ENCODE assay signal across 13 cellular contexts in the genomic region with DNA sequence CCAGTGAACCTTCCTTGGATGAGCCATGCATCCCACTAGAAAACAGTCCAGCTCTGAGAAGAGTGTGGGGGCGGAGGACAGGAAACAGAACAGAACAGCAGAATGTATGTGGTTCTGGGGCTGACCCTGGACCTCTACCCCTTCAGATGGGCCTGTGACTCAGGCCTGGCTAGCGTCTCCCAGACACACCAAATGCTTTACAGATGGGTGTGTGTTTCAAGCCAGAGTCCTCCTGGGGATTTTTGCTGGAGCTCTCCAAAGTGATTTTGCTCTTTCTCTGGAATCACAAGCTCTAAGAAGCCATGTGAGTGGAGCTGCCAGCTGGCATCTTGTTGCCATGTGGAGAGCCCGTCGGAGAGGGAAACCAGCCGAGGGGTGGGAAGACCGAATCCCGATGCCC. TPM values are rescaled to one million over a fixed set of nuclear protein-coding genes. Genes with fewer than 3 reads are reported as not detected.
DNase-seq lines count a peak whose midpoint lies in the region; ATAC-seq and TF ChIP-seq lines count a peak whose summit lies in the region.
"Had no signal": no experiment of that assay in that cellular context is flagged by ENCODE, and none has a peak within 500 bp of the region (broad histone marks: within the 10 kb centered on the region; RNA-seq: fewer than 3 reads in every experiment).

No MANE protein-coding gene starts in this region.

- peak overlapping the region; percentile 73 for H3K27ac Mint-ChIP-seq in osteocyte (ENCODE audit: unreplicated experiment)
- H3K27ac Mint-ChIP-seq: activated CD8-positive, alpha-beta T cell treated with anti-CD3 and anti-CD28 coated beads for 36 hours had no signal

- H3K4me3 ChIP-seq in BLaER1: no peak overlapping the region
- no peak overlapping the region for H3K4me3 ChIP-seq in RWPE2 (ENCODE audit: severe bottlenecking)
- H3K4me3 ChIP-seq in fibroblast of villous mesenchyme (ENCODE audit: low read depth, low read length): no peak overlapping the region
- H3K4me3 ChIP-seq: SK-N-MC had no signal

- TF ChIP-seq CTCF in RWPE2 (IDR thresholded peaks at IDR 0.05; ENCODE audit: poor library complexity, severe bottlenecking) (no peak), fibroblast of villous mesenchyme (IDR thresholded peaks at IDR 0.05; ENCODE audit: insufficient read depth, low read depth, low read length) (no peak), osteocyte (IDR thresholded peaks at IDR 0.05) (no peak)

- no peak overlapping the region for H3K4me3 Mint-ChIP-seq in osteocyte (ENCODE audit: unreplicated experiment)
- H3K4me3 Mint-ChIP-seq: activated CD8-positive, alpha-beta T cell treated with anti-CD3 and anti-CD28 coated beads for 36 hours; central memory CD8-positive, alpha-beta T cell; stimulated activated naive CD8-positive, alpha-beta T cell treated with anti-CD3 and anti-CD28 coated beads, Interleukin-15, amount 100 ng/mL, for 72 hours had no signal

- H3K9ac ChIP-seq in BLaER1: no peak overlapping the region

- no peaks in the 10 kb centered on the region for H3K9me3 Mint-ChIP-seq in osteocyte (ENCODE audit: unreplicated experiment)
- H3K9me3 Mint-ChIP-seq: activated CD8-positive, alpha-beta T cell treated with anti-CD3 and anti-CD28 coated beads for 36 hours; central memory CD8-positive, alpha-beta T cell; stimulated activated naive CD8-positive, alpha-beta T cell treated with anti-CD3 and anti-CD28 coated beads, Interleukin-15, amount 100 ng/mL, for 72 hours had no signal

- H3K36me3 ChIP-seq in BLaER1 (peaks cover 13% of the 10 kb centered on the region; the same call in 1 of the 2 replicates), RWPE2 (ENCODE audit: low read depth) (no peaks in the 10 kb centered on the region)

- peak; percentile 34; the same call in 2 of the 3 replicates for ATAC-seq in RWPE2 (ENCODE audit: low read depth)
- ATAC-seq in HG03460 (IDR thresholded peaks at IDR 0.05; ENCODE audit: unreplicated experiment): no peak
- ATAC-seq in HG02884 (IDR thresholded peaks at IDR 0.05; ENCODE audit: unreplicated experiment): no peak
- ATAC-seq: activated CD8-positive, alpha-beta T cell treated with anti-CD3 and anti-CD28 coated beads for 36 hours; stimulated activated naive CD8-positive, alpha-beta T cell treated with anti-CD3 and anti-CD28 coated beads, Interleukin-15, amount 100 ng/mL, for 72 hours had no signal

- H3K4me1 ChIP-seq in BLaER1: peaks cover 38% of the 10 kb centered on the region
- no peaks in the 10 kb centered on the region for H3K4me1 ChIP-seq in RWPE2 (ENCODE audit: insufficient read depth, poor library complexity, severe bottlenecking)

- H3K4me2 ChIP-seq in BLaER1: 0 out of 2 replicates have a peak overlapping the region, but pooled peaks have one; percentile 48

- H3K27ac ChIP-seq in BLaER1: no peak overlapping the region
- H3K27ac ChIP-seq in RWPE2 (ENCODE audit: poor library complexity, severe bottlenecking): no peak overlapping the region
- H3K27ac ChIP-seq: SK-N-MC had no signal

- H3K9me3 ChIP-seq in BLaER1 (no peaks in the 10 kb centered on the region), RWPE2 (ENCODE audit: severe bottlenecking) (no peaks in the 10 kb centered on the region)

- H4K20me1 ChIP-seq in BLaER1: no peaks in the 10 kb centered on the region

- H3K4me1 Mint-ChIP-seq in osteocyte (ENCODE audit: unreplicated experiment): peaks cover 21% of the 10 kb centered on the region
- H3K4me1 Mint-ChIP-seq: central memory CD8-positive, alpha-beta T cell; stimulated activated naive CD8-positive, alpha-beta T cell treated with anti-CD3 and anti-CD28 coated beads, Interleukin-15, amount 100 ng/mL, for 72 hours had no signal

- no peaks in the 10 kb centered on the region for H3K27me3 Mint-ChIP-seq in osteocyte (ENCODE audit: unreplicated experiment)
- H3K27me3 Mint-ChIP-seq: activated CD8-positive, alpha-beta T cell treated with anti-CD3 and anti-CD28 coated beads for 36 hours; central memory CD8-positive, alpha-beta T cell; stimulated activated naive CD8-positive, alpha-beta T cell treated with anti-CD3 and anti-CD28 coated beads, Interleukin-15, amount 100 ng/mL, for 72 hours had no signal

- H3K27me3 ChIP-seq in BLaER1 (no peaks in the 10 kb centered on the region), RWPE2 (ENCODE audit: insufficient read depth, poor library complexity, severe bottlenecking) (no peaks in the 10 kb centered on the region)

- no peak for DNase-seq in RWPE2 (ENCODE audit: low spot score)
- peak; percentile 96 for DNase-seq in fibroblast of villous mesenchyme (ENCODE audit: low read depth)
- no peak for DNase-seq in osteocyte (ENCODE audit: extremely low spot score, unreplicated experiment)
- no peak for DNase-seq in NCI-H345 (lab: John Stamatoyannopoulos, UW)
- no peak for DNase-seq in UCSD-AML1 (lab: John Stamatoyannopoulos, UW; ENCODE audit: unreplicated experiment)
- DNase-seq: activated CD8-positive, alpha-beta T cell treated with anti-CD3 and anti-CD28 coated beads for 36 hours; NCI-H2107; stimulated activated naive CD8-positive, alpha-beta T cell treated with anti-CD3 and anti-CD28 coated beads, Interleukin-15, amount 100 ng/mL, for 72 hours had no signal

- H3K36me3 Mint-ChIP-seq in osteocyte (ENCODE audit: unreplicated experiment): peaks cover 5% of the 10 kb centered on the region

RNA-seq across cellular contexts. Expression of a gene that starts 13.2 kb away (rescaled TPM):
- total RNA-seq in fibroblast of villous mesenchyme: 0.43 and 0.64 TPM in 2 replicates
- 0.37 and 0.51 TPM in 2 replicates for total RNA-seq in osteocyte

RNA-seq across cellular contexts. Expression of a gene that starts 20.9 kb away (rescaled TPM):
- not detected in 2 replicates for total RNA-seq in fibroblast of villous mesenchyme
- 0.32 and 0.52 TPM in 2 replicates for total RNA-seq in osteocyte
- total RNA-seq: activated CD8-positive, alpha-beta T cell treated with anti-CD3 and anti-CD28 coated beads for 36 hours had no signal

RNA-seq across cellular contexts. Expression of a gene that starts 28.5 kb away (rescaled TPM):
- total RNA-seq in fibroblast of villous mesenchyme: 66.1 and 70.5 TPM in 2 replicates
- total RNA-seq in osteocyte: 102 and 105 TPM in 2 replicates

RNA-seq across cellular contexts. Expression of a gene that starts 28.6 kb away (rescaled TPM):
- total RNA-seq in fibroblast of villous mesenchyme (18.7 and 24.2 TPM in 2 replicates), osteocyte (19.7 and 19.8 TPM in 2 replicates)

RNA-seq across cellular contexts. Expression of a gene that starts 35.0 kb away (rescaled TPM):
- 78.9 and 102 TPM in 2 replicates for total RNA-seq in fibroblast of villous mesenchyme
- 84.4 and 102 TPM in 2 replicates for total RNA-seq in osteocyte
